In the genomic region with DNA sequence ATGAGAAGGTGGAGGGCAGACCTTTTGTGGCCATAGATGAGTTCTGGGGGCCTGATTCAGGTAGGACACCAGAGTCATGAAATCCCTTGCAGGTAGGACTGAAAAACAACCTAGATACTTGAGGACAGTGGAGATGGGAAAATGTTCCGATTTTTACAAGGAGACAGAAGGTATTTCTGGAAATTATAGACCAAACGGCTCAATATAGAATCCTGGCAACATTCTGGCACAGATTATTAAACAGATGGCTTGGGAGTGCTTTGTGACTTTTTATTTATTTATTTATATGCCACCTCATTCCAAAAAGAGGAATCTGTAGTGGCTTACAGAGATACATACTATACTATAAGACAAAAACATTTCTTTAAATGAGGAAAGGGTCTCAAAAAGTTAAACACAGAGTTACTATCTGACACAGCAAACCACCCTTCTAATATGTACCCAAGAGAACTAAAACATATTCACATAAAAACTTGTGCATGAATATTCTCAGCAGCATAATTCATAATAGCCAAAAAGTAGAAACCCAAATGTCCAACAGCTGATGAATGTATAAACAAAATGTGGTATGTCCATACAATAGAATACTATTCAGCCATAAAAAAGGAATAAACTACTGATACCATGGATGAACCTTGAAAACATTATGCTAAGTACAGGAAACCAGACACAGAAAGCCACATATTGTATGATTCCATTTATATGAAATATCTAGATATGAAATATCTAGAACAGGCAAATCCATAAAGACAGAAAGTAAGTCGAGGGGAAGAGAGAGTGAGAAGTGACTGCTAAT, we compare ENCODE assay signal across 23 cellular contexts.
"Had no signal": no experiment of that assay in that cellular context is flagged by ENCODE, and none has a peak within 500 bp of the region (broad histone marks: within the 10 kb centered on the region; RNA-seq: fewer than 3 reads in every experiment).

No MANE protein-coding gene starts in this region.

- H2AFZ ChIP-seq: hepatocyte, neural progenitor cell had no signal

- H3K79me2 ChIP-seq: hepatocyte had no signal

- FAIRE-seq: endothelial cell of umbilical vein, pancreas, small intestine had no signal

- H3K27ac ChIP-seq: hepatocyte, neural progenitor cell, pancreas, stomach, thoracic aorta, transverse colon had no signal

- H3K4me1 ChIP-seq: neural progenitor cell, pancreas, stomach had no signal

- DNase-seq: dermis blood vessel endothelial cell; effector CD4-positive, alpha-beta T cell; endodermal cell; foreskin melanocyte; left colon; left ventricle myocardium superior; mesenchymal stem cell; midbrain; nucleus accumbens; right cardiac atrium; small intestine; stimulated activated CD4-positive, alpha-beta T cell treated with anti-CD3 and anti-CD28 coated beads, Interleukin-12 subunit alpha, Interleukin-12 subunit beta, amount 100 ng/mL, for 4 hours; stimulated activated naive CD4-positive, alpha-beta T cell; substantia nigra; transverse colon had no signal

- H3K9me3 ChIP-seq: pancreas had no signal

- ATAC-seq: left colon; left ventricle myocardium superior; natural killer cell treated with Interleukin-12 subunit alpha and Interleukin-12 subunit beta and Interleukin-15 and Interleukin-18, amount 100 ng/mL, for 72 hours; pancreas; right cardiac atrium had no signal

- H3K4me2 ChIP-seq: hepatocyte, neural progenitor cell had no signal

- H3K9ac ChIP-seq: neural progenitor cell had no signal

- H3K36me3 ChIP-seq: neural progenitor cell, pancreas, stomach, thoracic aorta, transverse colon had no signal

- H3K4me3 ChIP-seq: hepatocyte, lung, neural progenitor cell, pancreas, stomach, thoracic aorta, transverse colon had no signal

- H3K27me3 ChIP-seq: hepatocyte, pancreas had no signal
